Comparison of ENCODE assay signal across 8 cellular contexts in the genomic region with DNA sequence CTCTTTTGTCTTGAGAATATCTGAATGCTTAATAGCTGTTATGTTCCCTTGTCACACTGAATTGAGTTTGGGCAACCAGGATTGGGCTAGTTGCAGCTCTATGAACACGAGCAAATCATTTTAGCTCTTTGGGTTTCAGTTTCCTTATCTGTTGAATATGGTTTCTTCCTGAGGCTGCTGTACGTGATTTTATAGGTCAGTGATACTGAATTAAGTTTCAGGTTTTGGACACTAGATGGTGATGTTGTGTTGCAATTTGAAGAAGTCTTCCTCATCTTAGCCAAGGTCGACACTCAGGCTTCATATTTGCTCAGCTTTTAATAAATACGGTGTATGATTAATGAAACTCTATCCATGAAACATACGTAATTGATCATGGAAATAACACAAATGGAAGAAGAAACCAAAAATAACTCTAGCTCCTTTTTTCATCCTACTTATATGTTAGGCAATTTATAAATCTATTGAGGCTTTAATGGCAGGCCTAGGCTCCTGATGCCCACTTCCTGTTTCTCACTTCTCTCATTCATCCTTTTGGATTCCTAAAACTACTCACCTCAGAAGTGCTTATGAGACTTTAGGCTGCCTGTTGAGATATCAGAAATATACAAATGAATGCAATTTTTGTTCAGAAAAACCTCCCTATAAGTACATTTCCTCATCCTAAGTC.
DNase-seq lines count a peak whose midpoint lies in the region; TF ChIP-seq lines count a peak whose summit lies in the region.

No MANE protein-coding gene starts in this region.

- no peaks in the 10 kb centered on the region for H3K9me3 ChIP-seq in Karpas-422 (ENCODE audit: low read length)
- no peaks in the 10 kb centered on the region for H3K9me3 ChIP-seq in OCI-LY7 (ENCODE audit: low read length)
- no peaks in the 10 kb centered on the region for H3K9me3 ChIP-seq in ascending aorta

- H2BK15ac ChIP-seq in mesendoderm (replicated peaks; ENCODE audit: low read depth), result peak overlapping the region; percentile 36

- H3K4me3 ChIP-seq in GM06990 (replicated peaks; ENCODE audit: low read depth, low read length), result no peak overlapping the region; the same call in 1 of the 2 replicates
- H3K4me3 ChIP-seq in H7 (ENCODE audit: insufficient read depth, low read depth, low read length), result no peak overlapping the region
- peak overlapping the region; percentile 44; the same call in 1 of the 2 replicates for H3K4me3 ChIP-seq in Karpas-422 (ENCODE audit: low read length)
- peak overlapping the region; percentile 46 for H3K4me3 ChIP-seq in OCI-LY7 (ENCODE audit: low read depth, low read length, poor library complexity, severe bottlenecking)
- H3K4me3 ChIP-seq in mesendoderm (ENCODE audit: low read length), result no peak overlapping the region
- H3K4me3 ChIP-seq in ascending aorta, result no peak overlapping the region

- H3K4me1 ChIP-seq in Karpas-422 (ENCODE audit: low read length) (peaks cover 2% of the 10 kb centered on the region; the same call in 1 of the 2 replicates), OCI-LY7 (ENCODE audit: insufficient read depth, low read length, poor library complexity, severe bottlenecking) (no peaks in the 10 kb centered on the region), mesendoderm (ENCODE audit: control insufficient read depth, low read depth, low read length) (peaks cover 3% of the 10 kb centered on the region), ascending aorta (no peaks in the 10 kb centered on the region)

- H2AFZ ChIP-seq in Karpas-422 (ENCODE audit: low read length) (peak overlapping the region; percentile 91), OCI-LY7 (ENCODE audit: low read length) (peak overlapping the region; percentile 90)

- WGBS in mesendoderm (ENCODE audit: extremely low coverage, insufficient coverage, low lambda C conversion rate), result no CpG with 5 or more reads among the region's 5 CpGs

- H3K9ac ChIP-seq in Karpas-422 (ENCODE audit: low read length) (peak overlapping the region; percentile 46), mesendoderm (ENCODE audit: low read length) (no peak overlapping the region)

- H3K4ac ChIP-seq in mesendoderm (ENCODE audit: low read depth, low read length), result no peak overlapping the region

- no peak overlapping the region for H2BK5ac ChIP-seq in mesendoderm (ENCODE audit: low read length)

- H3K4me2 ChIP-seq in Karpas-422 (ENCODE audit: low read depth, low read length, poor library complexity, severe bottlenecking), result peak overlapping the region; percentile 65
- peak overlapping the region; percentile 57 for H3K4me2 ChIP-seq in OCI-LY7 (ENCODE audit: low read length)
- no peak overlapping the region for H3K4me2 ChIP-seq in mesendoderm (ENCODE audit: low read length)

- no peaks in the 10 kb centered on the region for H3K79me2 ChIP-seq in Karpas-422 (ENCODE audit: low read length)
- H3K79me2 ChIP-seq in OCI-LY7 (ENCODE audit: insufficient read depth, low read depth, low read length), result no peaks in the 10 kb centered on the region
- H3K79me2 ChIP-seq in mesendoderm (ENCODE audit: control insufficient read depth, insufficient read depth, low read length), result no peaks in the 10 kb centered on the region

- no peak overlapping the region for H4K5ac ChIP-seq in mesendoderm (ENCODE audit: low read length)

- POLR2A ChIA-PET in OCI-LY7 (lab: Charles Lee), result interaction anchor here (0.6 to 1.0 kb wide), 4 partner anchors 9 to 312 kb away, joined by 3 to 4 read pairs (median 4); no protein-coding TSS in a partner anchor

- H4K20me1 ChIP-seq in Karpas-422 (ENCODE audit: insufficient read depth, low read depth, low read length) (no peaks in the 10 kb centered on the region), OCI-LY7 (ENCODE audit: insufficient read depth, low read length) (no peaks in the 10 kb centered on the region)

- no peak overlapping the region for H2AK5ac ChIP-seq in mesendoderm (ENCODE audit: low read length)

- no peak overlapping the region for H2BK120ac ChIP-seq in mesendoderm (ENCODE audit: low read depth, low read length)

- CTCF ChIA-PET in OCI-LY7 (lab: Charles Lee; ENCODE audit: unreplicated experiment), result interaction anchor here (0.6 to 1.2 kb wide), 5 partner anchors 13 to 601 kb away, joined by 3 to 6 read pairs (median 3); no protein-coding TSS in a partner anchor

- no peaks in the 10 kb centered on the region for H3K79me1 ChIP-seq in mesendoderm (ENCODE audit: low read length)

- H3K36me3 ChIP-seq in GM06990 (ENCODE audit: control insufficient read depth, insufficient read depth, low read length) (no peaks in the 10 kb centered on the region), H7 (replicated peaks; ENCODE audit: control insufficient read depth, insufficient read depth, low read length) (no peaks in the 10 kb centered on the region), Karpas-422 (ENCODE audit: insufficient read depth, low read length) (no peaks in the 10 kb centered on the region), OCI-LY7 (ENCODE audit: insufficient read depth, low read length) (no peaks in the 10 kb centered on the region), mesendoderm (ENCODE audit: control insufficient read depth, insufficient read depth, low read length) (no peaks in the 10 kb centered on the region), ascending aorta (no peaks in the 10 kb centered on the region)

- BruUV-seq in OCI-LY7 (replicated peaks; lab: Mats Ljungman, UMichigan), result no TSS peak

- no peak overlapping the region for H3K18ac ChIP-seq in mesendoderm (ENCODE audit: low read length)

- H3K27me3 ChIP-seq in GM06990 (replicated peaks; ENCODE audit: control insufficient read depth, insufficient read depth, low read length) (no peaks in the 10 kb centered on the region), H7 (ENCODE audit: control insufficient read depth, insufficient read depth, low read length) (no peaks in the 10 kb centered on the region; the same call in 1 of the 2 replicates), Karpas-422 (ENCODE audit: low read length) (no peaks in the 10 kb centered on the region), mesendoderm (ENCODE audit: insufficient read depth, low read length, poor library complexity) (no peaks in the 10 kb centered on the region), ascending aorta (no peaks in the 10 kb centered on the region)

- DNase-seq in GM06990 (ENCODE audit: extremely low read depth, insufficient read length) (peak; percentile 10), H7 (peak; percentile 22), Karpas-422 (peak; percentile 90), OCI-LY7 (ENCODE audit: low spot score) (peak; percentile 83), dermis blood vessel endothelial cell (peak; percentile 72), mesendoderm (peak; percentile 81), ascending aorta (ENCODE audit: low spot score in 2 of 2) (no peak)

- H3K9me2 ChIP-seq in Karpas-422 (replicated peaks; ENCODE audit: insufficient read depth, low read length) (no peaks in the 10 kb centered on the region), OCI-LY7 (ENCODE audit: insufficient read depth, low read length) (no peaks in the 10 kb centered on the region)

- peak; percentile 69 for TF ChIP-seq CTCF in 22Rv1 (IDR thresholded peaks at IDR 0.05)
- peak; percentile 28 for TF ChIP-seq CTCF in GM06990 (IDR thresholded peaks at IDR 0.05; ENCODE audit: insufficient read depth, low read length, poor library complexity, severe bottlenecking)
- TF ChIP-seq CTCF in OCI-LY7 (conservative IDR thresholded peaks at IDR 0.05; ENCODE audit: low read length), result peak; percentile 90
- TF ChIP-seq CTCF in ascending aorta (IDR thresholded peaks at IDR 0.05), result peak in 1 of 3 experiments; percentile 15

- intact Hi-C loops in OCI-LY7 (cut with micrococcal nuclease; ENCODE audit: unreplicated experiment) (loop anchor here (5.0 to 10.0 kb wide), 2 partner anchors 141 to 344 kb away; no protein-coding TSS in a partner anchor), ascending aorta (cut with DNase I) (no loop called here)

- no peak overlapping the region for H3K56ac ChIP-seq in mesendoderm (ENCODE audit: low read length)

- H3K27ac ChIP-seq in 22Rv1 (no peak overlapping the region), Karpas-422 (ENCODE audit: low read length) (no peak overlapping the region), OCI-LY7 (ENCODE audit: low read depth, low read length, poor library complexity, severe bottlenecking) (no peak overlapping the region), mesendoderm (ENCODE audit: low read depth, low read length) (no peak overlapping the region), ascending aorta (no peak overlapping the region)

- no peak overlapping the region for H3K23ac ChIP-seq in mesendoderm (ENCODE audit: low read length)

- no peak overlapping the region for H4K8ac ChIP-seq in mesendoderm (ENCODE audit: low read depth, low read length)

Comparison
In these comparisons a context has a peak if more than half of its experiments do, and no peak if none do; other contexts are left out.
1. DNase-seq: peak in GM06990 (single experiment), H7 (single experiment), Karpas-422 (single experiment), OCI-LY7 (single experiment), dermis blood vessel endothelial cell (single experiment) and mesendoderm (single experiment); none in ascending aorta (0 of 2).
2. H3K4me3 ChIP-seq: peak in Karpas-422 (single experiment) and OCI-LY7 (single experiment); none in GM06990 (single experiment), H7 (single experiment), mesendoderm (single experiment) and ascending aorta (0 of 2).